ENCODE assay signal across 26 cellular contexts in the genomic region with DNA sequence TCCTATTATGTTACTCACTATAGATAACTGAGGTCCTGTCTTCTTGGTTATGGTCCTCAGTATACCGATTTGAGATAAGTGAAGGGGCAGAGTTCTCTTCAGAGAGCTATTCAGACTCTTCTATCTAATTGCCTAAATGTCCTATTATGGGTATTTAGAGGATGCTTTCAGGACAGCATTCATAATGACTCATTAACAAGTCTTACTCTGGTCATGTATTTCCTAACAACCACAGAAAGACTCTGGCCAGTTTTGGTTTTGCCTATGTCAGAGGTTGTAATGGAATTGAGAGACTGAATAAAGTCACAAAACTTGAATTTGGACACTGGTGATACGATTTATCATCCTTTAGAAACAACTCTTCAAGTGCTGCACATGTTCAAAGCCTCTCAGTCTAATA.
DNase-seq lines count a peak whose midpoint lies in the region; ATAC-seq and TF ChIP-seq lines count a peak whose summit lies in the region.
"Had no signal": no experiment of that assay in that cellular context is flagged by ENCODE, and none has a peak within 500 bp of the region (broad histone marks: within the 10 kb centered on the region; RNA-seq: fewer than 3 reads in every experiment).

No MANE protein-coding gene starts in this region.

- no peak for TF ChIP-seq CTCF in PC-9 (conservative IDR thresholded peaks at IDR 0.05)
- TF ChIP-seq CTCF in cardiac fibroblast (IDR thresholded peaks at IDR 0.05; ENCODE audit: low read depth, low read length) = no peak

- CTCF ChIA-PET in PC-9 (lab: Charles Lee) = no interaction called here

- H3K9me3 ChIP-seq in PC-9 (ENCODE audit: insufficient read depth, low read depth) = no peaks in the 10 kb centered on the region
- H3K9me3 ChIP-seq: BLaER1 treated with 17β-estradiol and CSF1 and Interleukin-3, amounts not matched to agents 10 nM and 100 nM had no signal

- H4K20me1 ChIP-seq in PC-9 (ENCODE audit: insufficient read depth) = no peaks in the 10 kb centered on the region
- H4K20me1 ChIP-seq: BLaER1 treated with 17β-estradiol and CSF1 and Interleukin-3, amounts not matched to agents 10 nM and 100 nM had no signal

- no peaks in the 10 kb centered on the region for H3K27me3 ChIP-seq in PC-9 (ENCODE audit: insufficient read depth, low read depth)
- H3K27me3 ChIP-seq: BLaER1 treated with 17β-estradiol and CSF1 and Interleukin-3, amounts not matched to agents 10 nM and 100 nM had no signal

- H3K79me2 ChIP-seq in PC-9 (ENCODE audit: low read depth) = no peaks in the 10 kb centered on the region

- H3K36me3 ChIP-seq in PC-9 (ENCODE audit: low read depth) = no peaks in the 10 kb centered on the region
- H3K36me3 ChIP-seq: BLaER1 treated with 17β-estradiol and CSF1 and Interleukin-3, amounts not matched to agents 10 nM and 100 nM had no signal

- H3K4me3 ChIP-seq in PC-9 = no peak overlapping the region
- no peak overlapping the region for H3K4me3 ChIP-seq in cardiac fibroblast (replicated peaks in 1 of 2; ENCODE audit: low read depth in 2 of 2, low read length in 2 of 2)
- H3K4me3 ChIP-seq: BLaER1 treated with 17β-estradiol and CSF1 and Interleukin-3, amounts not matched to agents 10 nM and 100 nM; SK-N-MC had no signal

- BruUV-seq in PC-9 (replicated peaks; lab: Mats Ljungman, UMichigan) = no TSS peak

- no peak for ATAC-seq in HG02970 (IDR thresholded peaks at IDR 0.05; ENCODE audit: low FRiP score, unreplicated experiment)
- ATAC-seq: CD8-positive, alpha-beta T cell; HCT116; PC-3 had no signal

- DNase-seq in M059J (ENCODE audit: low read depth) (peak; percentile 46), PC-9 (no peak), cardiac fibroblast (ENCODE audit: low read depth in 2 of 2) (peak; percentile 46 to 68), iris pigment epithelial cell (ENCODE audit: low read depth) (peak; percentile 36), NCI-H510A (lab: John Stamatoyannopoulos, UW) (no peak), NOMO-1 (lab: John Stamatoyannopoulos, UW; ENCODE audit: unreplicated experiment in 2 of 2) (no peak), activated T-cell treated with anti-CD3 and anti-CD28 coated beads for 4 hours (no peak)
- DNase-seq: ACHN; CD8-positive, alpha-beta T cell; DND-41; Kasumi-1; MM.1S; NCI-H1105; NCI-H146; NCI-H2029; NCI-H345; NCI-H524 treated with DMSO at 0.1 percent for 48 hours; NCI-H82; PC-3; RPMI8226; SHP77 treated with DMSO at 0.1 percent for 48 hours; SW 1271 had no signal

- H3K4me2 ChIP-seq in PC-9 = no peak overlapping the region
- H3K4me2 ChIP-seq: BLaER1 treated with 17β-estradiol and CSF1 and Interleukin-3, amounts not matched to agents 10 nM and 100 nM had no signal

- intact Hi-C loops in PC-9 (cut with micrococcal nuclease; ENCODE audit: unreplicated experiment) = no loop called here

- no peaks in the 10 kb centered on the region for H3K4me1 ChIP-seq in PC-9 (replicated peaks; ENCODE audit: insufficient read depth)
- H3K4me1 ChIP-seq: BLaER1 treated with 17β-estradiol and CSF1 and Interleukin-3, amounts not matched to agents 10 nM and 100 nM had no signal

- no peak overlapping the region for H3K27ac ChIP-seq in PC-9
- H3K27ac ChIP-seq: BLaER1 treated with 17β-estradiol and CSF1 and Interleukin-3, amounts not matched to agents 10 nM and 100 nM; SK-N-MC had no signal

- H3F3A ChIP-seq in PC-9 (ENCODE audit: insufficient read depth, low read depth) = no peaks in the 10 kb centered on the region

- H3K9me2 ChIP-seq in PC-9 (ENCODE audit: insufficient read depth) = no peaks in the 10 kb centered on the region

- POLR2A ChIA-PET in PC-9 (lab: Charles Lee; ENCODE audit: unreplicated experiment) = no interaction called here

- H2AFZ ChIP-seq in PC-9 = 0 out of 2 replicates have a peak overlapping the region, but pooled peaks have one; percentile 61

Comparison
In these comparisons a context has a peak if more than half of its experiments do, and no peak if none do; other contexts are left out.
1. DNase-seq: peak in M059J (single experiment), cardiac fibroblast (2 of 2) and iris pigment epithelial cell (single experiment); none in PC-9 (0 of 2), NCI-H510A (single experiment), NOMO-1 (0 of 2) and activated T-cell treated with anti-CD3 and anti-CD28 coated beads for 4 hours (single experiment).